8 cellular contexts compared by ENCODE assay signal in genomic region chr3:48656061-48656840, GRCh38. TPM values are rescaled to one million over a fixed set of nuclear protein-coding genes. Genes with fewer than 3 reads are reported as not detected.
DNase-seq lines count a peak whose midpoint lies in the region; ATAC-seq, FAIRE-seq and TF ChIP-seq lines count a peak whose summit lies in the region.

No MANE protein-coding gene starts in this region.

- peak; percentile 39 for ATAC-seq in HG02973 (IDR thresholded peaks at IDR 0.05; ENCODE audit: unreplicated experiment)

- H3K27me3 ChIP-seq in iPS-18a (ENCODE audit: control insufficient read depth, insufficient read depth, low read length) (no peaks in the 10 kb centered on the region), small intestine (ENCODE audit: control insufficient read depth in 2 of 2, insufficient read depth in 2 of 2, low read length in 2 of 2) (no peaks in the 10 kb centered on the region)

- TF ChIP-seq CTCF in GM12864 (IDR thresholded peaks at IDR 0.05; ENCODE audit: low read depth, low read length, missing control alignments), result peak; percentile 67
- peak; percentile 45 for TF ChIP-seq CTCF in astrocyte of the cerebellum (IDR thresholded peaks at IDR 0.05; ENCODE audit: low read depth, low read length, missing control alignments)

- in situ Hi-C loops in astrocyte of the cerebellum (cut with HindIII; ENCODE audit: low sequenced_read_pairs), result no loop called here

- H3K4me1 ChIP-seq in iPS-18a (ENCODE audit: control insufficient read depth, low read depth, low read length) (no peaks in the 10 kb centered on the region), small intestine (ENCODE audit: control insufficient read depth in 2 of 2, insufficient read depth in 1 of 2, low read depth in 1 of 2, low read length in 1 of 2) (peaks cover 0 to 1% of the 10 kb centered on the region in 2 donors)

- H3K36me3 ChIP-seq in iPS-18a (ENCODE audit: control insufficient read depth, low read depth, low read length) (peaks cover 13% of the 10 kb centered on the region), small intestine (ENCODE audit: control insufficient read depth in 2 of 2, insufficient read depth in 2 of 2, low read length in 2 of 2) (no peaks in the 10 kb centered on the region)

- DNase-seq in GM12864 (ENCODE audit: low read depth) (no peak), T-helper 2 cell (peak; percentile 61 to 94 (median 79)), astrocyte of the cerebellum (ENCODE audit: low read depth) (no peak), small intestine (peak; percentile 77), NCI-H2171 (lab: John Stamatoyannopoulos, UW) (no peak), NCI-H1436 (lab: John Stamatoyannopoulos, UW) (no peak)

- H3K4me3 ChIP-seq in GM12864 (ENCODE audit: low read depth, low read length) (peak overlapping the region; percentile 53), astrocyte of the cerebellum (ENCODE audit: low read depth, low read length) (peak overlapping the region; percentile 32), iPS-18a (ENCODE audit: low read length) (peak overlapping the region; percentile 50), small intestine (ENCODE audit: low read depth in 1 of 2, low read length in 2 of 2) (peak overlapping the region; percentile 19 to 52)

- no peak overlapping the region for H3K27ac ChIP-seq in iPS-18a (ENCODE audit: low read length)
- peak overlapping the region in 1 of 2 donors; percentile 56 for H3K27ac ChIP-seq in small intestine (ENCODE audit: low read depth in 1 of 2, low read length in 1 of 2)

- 3 to 4% (median 3%) methylated on average over 52 to 94 of the region's 94 CpGs for WGBS in small intestine, 3 donors

- no peaks in the 10 kb centered on the region for H3K9me3 ChIP-seq in iPS-18a (ENCODE audit: control insufficient read depth, low read depth, low read length)
- no peaks in the 10 kb centered on the region for H3K9me3 ChIP-seq in small intestine (ENCODE audit: control insufficient read depth, low read depth)

- H3K9ac ChIP-seq in iPS-18a (ENCODE audit: low read length), result no peak overlapping the region

- no peak for FAIRE-seq in small intestine (lab: Jason Lieb, UNC)

RNA-seq across cellular contexts. Expression of gene CELSR3, which starts 6.4 kb away (rescaled TPM):
- polyA plus RNA-seq in small intestine, result 1 to 10 TPM in 1 of 3 donors, under 1 TPM in 2; 0.27 to 1.7 (median 0.45) TPM

RNA-seq across cellular contexts. Expression of gene SLC26A6, which starts 21.0 kb away (rescaled TPM):
- polyA plus RNA-seq in small intestine, result 10 to 100 TPM; 14.3 to 38.9 (median 22.0) TPM

RNA-seq across cellular contexts. Expression of gene NCKIPSD, which starts 29.5 kb away (rescaled TPM):
- 10 to 100 TPM in 2 of 3 donors, 1 to 10 TPM in 1; 8.9 to 14.5 (median 14.4) TPM for polyA plus RNA-seq in small intestine

RNA-seq across cellular contexts. Expression of gene TMEM89, which starts 34.7 kb away (rescaled TPM):
- under 1 TPM in 1 of 3 donors, not detected in 2; 0.21 TPM for polyA plus RNA-seq in small intestine

RNA-seq across cellular contexts. Expression of gene UQCRC1, which starts 46.8 kb away (rescaled TPM):
- polyA plus RNA-seq in small intestine, result 100 to 1,000 TPM; 374 to 692 (median 531) TPM

Comparison
In these comparisons a context has a peak if more than half of its experiments do, and no peak if none do; other contexts are left out.
1. DNase-seq: peak in T-helper 2 cell (5 of 5) and small intestine (single experiment); none in GM12864 (single experiment), astrocyte of the cerebellum (single experiment), NCI-H2171 (single experiment) and NCI-H1436 (single experiment).
2. Peak in every context shown above with its lines, with median percentiles within 50 percentile points of each other: H3K4me3 ChIP-seq.